14 cellular contexts compared by ENCODE assay signal in genomic region chr4:27005512-27006246, GRCh38.
DNase-seq lines count a peak whose midpoint lies in the region; ATAC-seq, FAIRE-seq and TF ChIP-seq lines count a peak whose summit lies in the region.
"Had no signal": no experiment of that assay in that cellular context is flagged by ENCODE, and none has a peak within 500 bp of the region (broad histone marks: within the 10 kb centered on the region; RNA-seq: fewer than 3 reads in every experiment).

No MANE protein-coding gene starts in this region.

- H3K4me2 ChIP-seq in mesenchymal stem cell (ENCODE audit: low read length, poor library complexity, severe bottlenecking) (no peak overlapping the region), GM23338 (no peak overlapping the region)

- H3K23ac ChIP-seq in mesenchymal stem cell (ENCODE audit: low read length in 2 of 2), result no peak overlapping the region

- H3K4me1 Mint-ChIP-seq in GM23338, result peaks cover 23% of the 10 kb centered on the region
- H3K4me1 Mint-ChIP-seq: neural crest cell had no signal

- 82% methylated on average over 2 of the region's 3 CpGs for WGBS in mesenchymal stem cell
- 74 to 89% (median 79%) methylated on average over 3 of the region's 3 CpGs for WGBS in small intestine, 3 donors

- no peaks in the 10 kb centered on the region; the same call in 2 of the 3 replicates for H3K36me3 Mint-ChIP-seq in GM23338 (ENCODE audit: low read depth)

- H3K27ac ChIP-seq in mesenchymal stem cell (ENCODE audit: low read length, poor library complexity, severe bottlenecking) (no peak overlapping the region), GM23338 (ENCODE audit: low read depth) (no peak overlapping the region), small intestine (ENCODE audit: low read depth in 1 of 2, low read length in 1 of 2) (peak overlapping the region in 1 of 2 donors; percentile 26)

- DNase-seq in COLO829 (ENCODE audit: low spot score) (peak; percentile 40), LNCaP clone FGC (ENCODE audit: low read depth) (no peak), bronchial epithelial cell (ENCODE audit: low read depth) (peak; percentile 89), mesenchymal stem cell (peak; percentile 18), SKM-1 (lab: John Stamatoyannopoulos, UW; ENCODE audit: unreplicated experiment) (no peak), GM23338 (ENCODE audit: low spot score) (no peak), small intestine (no peak)
- DNase-seq: NCI-H1092; NCI-H774; stimulated activated CD4-positive, alpha-beta T cell treated with anti-CD3 and anti-CD28 coated beads, Interleukin-4, amount 100 ng/mL, for 24 hours; testis had no signal

- no peak overlapping the region for H3K27ac Mint-ChIP-seq in GM23338

- H2BK15ac ChIP-seq in mesenchymal stem cell (ENCODE audit: low read depth, poor library complexity, severe bottlenecking), result no peak overlapping the region

- H3K18ac ChIP-seq in mesenchymal stem cell (ENCODE audit: low read depth in 1 of 2, low read length in 2 of 2), result no peak overlapping the region

- no peak overlapping the region for H3K14ac ChIP-seq in mesenchymal stem cell (ENCODE audit: low read length in 2 of 2)

- H2BK5ac ChIP-seq in mesenchymal stem cell (ENCODE audit: low read depth, low read length, poor library complexity, severe bottlenecking), result no peak overlapping the region

- H3K36me3 ChIP-seq in bronchial epithelial cell (ENCODE audit: control insufficient read depth, insufficient read depth, low read length), result peaks cover 1% of the 10 kb centered on the region
- no peaks in the 10 kb centered on the region for H3K36me3 ChIP-seq in mesenchymal stem cell (ENCODE audit: control insufficient read depth in 1 of 2, insufficient read depth in 2 of 2, low read depth in 1 of 2, low read length in 2 of 2)
- no peaks in the 10 kb centered on the region for H3K36me3 ChIP-seq in GM23338 (ENCODE audit: insufficient read depth)
- peaks cover 1 to 3% of the 10 kb centered on the region in 2 donors for H3K36me3 ChIP-seq in small intestine (ENCODE audit: control insufficient read depth in 2 of 2, insufficient read depth in 2 of 2, low read length in 2 of 2)

- H3K9me3 ChIP-seq in mesenchymal stem cell (ENCODE audit: control insufficient read depth, low read length) (no peaks in the 10 kb centered on the region), small intestine (ENCODE audit: control insufficient read depth, low read depth) (no peaks in the 10 kb centered on the region)
- H3K9me3 ChIP-seq: testis had no signal

- peaks cover 3% of the 10 kb centered on the region for H3K79me1 ChIP-seq in mesenchymal stem cell (replicated peaks; ENCODE audit: low read length, poor library complexity, severe bottlenecking)

- H4K91ac ChIP-seq in mesenchymal stem cell (ENCODE audit: low read length), result no peak overlapping the region

- no peaks in the 10 kb centered on the region for H3K79me2 ChIP-seq in GM23338 (replicated peaks; ENCODE audit: insufficient read depth)

- H3K4me3 ChIP-seq in LNCaP clone FGC (ENCODE audit: low read depth, low read length) (peak overlapping the region; percentile 3), bronchial epithelial cell (ENCODE audit: low read depth, low read length) (no peak overlapping the region), mesenchymal stem cell (ENCODE audit: insufficient read depth in 1 of 2, low read depth in 1 of 2, low read length in 2 of 2) (no peak overlapping the region), GM23338 (no peak overlapping the region), small intestine (ENCODE audit: low read depth in 1 of 2, low read length in 2 of 2) (no peak overlapping the region)
- H3K4me3 ChIP-seq: testis had no signal

- ATAC-seq in HG02571 (IDR thresholded peaks at IDR 0.05; ENCODE audit: unreplicated experiment) (no peak), GM23338 (no peak)

- H3K4me3 Mint-ChIP-seq in GM23338, result no peak overlapping the region
- H3K4me3 Mint-ChIP-seq: central memory CD8-positive, alpha-beta T cell; neural crest cell had no signal

- H3K4ac ChIP-seq in mesenchymal stem cell (ENCODE audit: low read depth in 1 of 2, low read length in 2 of 2), result no peak overlapping the region

- H2AFZ ChIP-seq in mesenchymal stem cell (ENCODE audit: low read depth, low read length) (no peak overlapping the region), GM23338 (no peak overlapping the region)

- H3K9me3 Mint-ChIP-seq in GM23338, result no peaks in the 10 kb centered on the region
- H3K9me3 Mint-ChIP-seq: central memory CD8-positive, alpha-beta T cell; neural crest cell had no signal

- H3K4me1 ChIP-seq in mesenchymal stem cell (ENCODE audit: control insufficient read depth, insufficient read depth, low read depth, low read length) (no peaks in the 10 kb centered on the region), GM23338 (ENCODE audit: insufficient read depth) (peaks cover 16% of the 10 kb centered on the region), small intestine (ENCODE audit: control insufficient read depth in 2 of 2, insufficient read depth in 1 of 2, low read depth in 1 of 2, low read length in 1 of 2) (peaks cover 0 to 4% of the 10 kb centered on the region in 2 donors)

- no peaks in the 10 kb centered on the region for H3K9me2 ChIP-seq in GM23338 (ENCODE audit: insufficient read depth)

- no peak overlapping the region for H2BK120ac ChIP-seq in mesenchymal stem cell (ENCODE audit: low read depth, low read length)

- H3K27me3 ChIP-seq in bronchial epithelial cell (ENCODE audit: control insufficient read depth, insufficient read depth, low read length), result no peaks in the 10 kb centered on the region
- H3K27me3 ChIP-seq in mesenchymal stem cell (ENCODE audit: control insufficient read depth in 1 of 2, insufficient read depth in 1 of 2, low read length in 2 of 2), result no peaks in the 10 kb centered on the region
- H3K27me3 ChIP-seq in GM23338 (ENCODE audit: insufficient read depth), result no peaks in the 10 kb centered on the region
- H3K27me3 ChIP-seq in small intestine (ENCODE audit: control insufficient read depth in 2 of 2, insufficient read depth in 2 of 2, low read length in 2 of 2), result no peaks in the 10 kb centered on the region
- H3K27me3 ChIP-seq: testis had no signal

- no peaks in the 10 kb centered on the region for H4K20me1 ChIP-seq in GM23338 (replicated peaks; ENCODE audit: insufficient read depth)

- H2AK5ac ChIP-seq in mesenchymal stem cell (ENCODE audit: low read length, severe bottlenecking), result no peak overlapping the region

- H3K9ac ChIP-seq in mesenchymal stem cell (ENCODE audit: low read length), result peak overlapping the region; percentile 78

- H3F3A ChIP-seq in GM23338 (replicated peaks; ENCODE audit: low read depth), result no peaks in the 10 kb centered on the region

- FAIRE-seq in bronchial epithelial cell (lab: Jason Lieb, UNC), result no peak
- FAIRE-seq in small intestine (lab: Jason Lieb, UNC), result no peak

- H4K8ac ChIP-seq in mesenchymal stem cell (ENCODE audit: low read length), result no peak overlapping the region

- no peak overlapping the region for H2BK12ac ChIP-seq in mesenchymal stem cell (ENCODE audit: low read length in 2 of 2)

- no peaks in the 10 kb centered on the region for H3K27me3 Mint-ChIP-seq in GM23338 (ENCODE audit: insufficient read depth, low read depth, poor library complexity)
- H3K27me3 Mint-ChIP-seq: central memory CD8-positive, alpha-beta T cell had no signal

- TF ChIP-seq CTCF in LNCaP clone FGC (IDR thresholded peaks at IDR 0.05; ENCODE audit: control insufficient read depth, extremely low read depth, insufficient read depth), result no peak
- TF ChIP-seq CTCF in bronchial epithelial cell (IDR thresholded peaks at IDR 0.05; ENCODE audit: insufficient read depth, low read length, severe bottlenecking), result no peak
- no peak for TF ChIP-seq CTCF in GM23338 (conservative IDR thresholded peaks at IDR 0.05; ENCODE audit: low read depth in 2 of 2)

TF ChIP-seq in GM23338, 12 proteins besides CTCF, POLR2A, EP300 and RAD21 (continues in another document):
- no peak for TF ChIP-seq EZH2 (IDR thresholded peaks at IDR 0.05; ENCODE audit: low read depth, unreplicated experiment)
- TF ChIP-seq JUNB (IDR thresholded peaks at IDR 0.05; ENCODE audit: unreplicated experiment), result no peak
- TF ChIP-seq ZNF114 (CRISPR knock-in tag; IDR thresholded peaks at IDR 0.05), result no peak
- TF ChIP-seq ZNF331 (CRISPR knock-in tag; IDR thresholded peaks at IDR 0.05; ENCODE audit: low read depth), result no peak
- TF ChIP-seq NANOG (IDR thresholded peaks at IDR 0.05; ENCODE audit: borderline replicate concordance), result no peak
- no peak for TF ChIP-seq CREB1 (CRISPR knock-in tag; IDR thresholded peaks at IDR 0.05; ENCODE audit: low read depth)
- TF ChIP-seq REST (IDR thresholded peaks at IDR 0.05; ENCODE audit: unreplicated experiment), result no peak
- no peak for TF ChIP-seq EZH2phosphoT487 (IDR thresholded peaks at IDR 0.05; ENCODE audit: unreplicated experiment)

Comparison
In these comparisons a context has a peak if more than half of its experiments do, and no peak if none do; other contexts are left out.
1. DNase-seq: peak in COLO829 (single experiment), bronchial epithelial cell (single experiment) and mesenchymal stem cell (single experiment); none in LNCaP clone FGC (single experiment), SKM-1 (single experiment), GM23338 (single experiment) and small intestine (single experiment).